ENCODE assay signal across 1 cellular context in the genomic region with DNA sequence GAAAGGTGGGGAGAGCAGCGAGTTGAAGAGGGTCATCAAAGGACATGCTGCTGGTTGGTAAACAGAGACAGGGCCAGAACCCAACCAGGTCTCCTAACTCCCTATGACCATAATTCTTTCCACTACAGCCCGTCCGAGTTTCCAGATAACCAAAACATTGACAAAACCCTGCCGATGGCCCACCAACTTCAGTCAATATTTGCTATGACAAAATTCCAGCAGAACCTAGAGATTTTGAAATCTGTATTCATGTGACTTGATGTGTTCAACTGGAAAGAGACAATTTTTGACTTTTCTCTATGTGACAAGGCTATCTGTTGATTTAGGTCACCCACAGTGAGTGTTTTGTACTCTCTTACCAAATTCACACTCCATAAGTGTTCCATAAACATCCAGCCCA.
TF ChIP-seq lines count a peak whose summit lies in the region.

No MANE protein-coding gene starts in this region.

TF ChIP-seq in HepG2, 621 proteins besides CTCF, POLR2A, EP300 and RAD21:
- TF ChIP-seq BHLHE40 (IDR thresholded peaks at IDR 0.05; ENCODE audit: low read length) (no peak), ZNF660 (CRISPR knock-in tag; IDR thresholded peaks at IDR 0.05; ENCODE audit: borderline replicate concordance, low read depth) (no peak), ZNF10 (CRISPR knock-in tag; IDR thresholded peaks at IDR 0.05; ENCODE audit: borderline replicate concordance, low read depth) (no peak)
